9 cellular contexts compared by ENCODE assay signal in the genomic region with DNA sequence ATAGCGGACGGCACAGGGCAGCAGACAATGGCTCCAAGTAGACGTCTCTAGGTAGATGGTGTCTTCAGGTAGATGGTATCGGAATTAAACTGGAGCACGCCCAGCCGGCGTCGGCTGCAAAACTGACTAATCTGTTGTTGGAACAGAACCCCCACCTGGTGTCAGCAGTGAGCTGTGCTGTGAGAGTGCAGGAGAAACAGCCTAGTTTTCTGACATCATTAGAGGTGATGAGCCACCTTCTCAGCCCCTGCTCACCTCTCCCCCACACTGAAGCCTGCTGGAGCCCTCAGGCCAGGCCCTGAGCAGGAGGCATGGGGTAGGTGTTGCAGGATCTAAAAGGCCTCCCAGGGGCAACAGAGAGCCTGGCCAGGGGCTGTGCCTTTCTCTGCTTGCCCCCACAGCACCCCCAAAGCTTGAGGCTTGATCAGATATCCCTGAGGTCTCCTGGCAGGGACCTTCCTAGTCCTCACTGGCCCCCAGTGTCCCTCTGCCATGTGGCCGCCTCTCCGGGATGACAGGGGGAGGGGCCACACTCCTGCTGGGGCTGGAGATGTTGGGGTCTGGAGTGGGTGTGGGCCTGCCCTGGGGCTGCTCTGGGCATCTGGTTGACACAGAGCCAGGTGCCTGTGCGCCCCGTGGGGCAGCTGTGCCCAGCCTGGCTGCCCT. TPM values are rescaled to one million over a fixed set of nuclear protein-coding genes. Genes with fewer than 3 reads are reported as not detected.
DNase-seq lines count a peak whose midpoint lies in the region; ATAC-seq and TF ChIP-seq lines count a peak whose summit lies in the region.
"Had no signal": no experiment of that assay in that cellular context is flagged by ENCODE, and none has a peak within 500 bp of the region (broad histone marks: within the 10 kb centered on the region; RNA-seq: fewer than 3 reads in every experiment).

No MANE protein-coding gene starts in this region.

- no peak overlapping the region for H2AFZ ChIP-seq in GM23338

- no peak overlapping the region for H3K27ac ChIP-seq in GM23338 (ENCODE audit: low read depth)
- H3K27ac ChIP-seq: ovary had no signal

- H3K4me1 ChIP-seq in BE2C (peaks cover 12% of the 10 kb centered on the region), GM23338 (ENCODE audit: insufficient read depth) (no peaks in the 10 kb centered on the region)

- no peaks in the 10 kb centered on the region for H3K9me2 ChIP-seq in GM23338 (ENCODE audit: insufficient read depth)

- DNase-seq in BE2C (peak; percentile 52), GM23338 (ENCODE audit: low spot score) (peak; percentile 59), kidney glomerular epithelial cell (lab: John Stamatoyannopoulos, UW) (peak; percentile 75)
- DNase-seq in activated naive CD8-positive, alpha-beta T cell treated with anti-CD3 and anti-CD28 coated beads, Interleukin-2, amount 10 ng/mL, durations not matched to agents 7 days and 5 days = no peak
- peak; percentile 39 to 53 for DNase-seq in stimulated activated CD8-positive, alpha-beta memory T cell treated with anti-CD3 and anti-CD28 coated beads, Interleukin-4, amount 100 ng/mL, for 4 hours (ENCODE audit: low read depth in 2 of 2, low spot score in 1 of 2)

- H3K36me3 Mint-ChIP-seq in GM23338 (ENCODE audit: low read depth) = no peaks in the 10 kb centered on the region
- H3K36me3 Mint-ChIP-seq in activated naive CD8-positive, alpha-beta T cell treated with anti-CD3 and anti-CD28 coated beads, Interleukin-2, amount 10 ng/mL, durations not matched to agents 7 days and 5 days = no peaks in the 10 kb centered on the region

- H3F3A ChIP-seq in GM23338 (replicated peaks; ENCODE audit: low read depth) = no peaks in the 10 kb centered on the region

- H4K20me1 ChIP-seq in GM23338 (replicated peaks; ENCODE audit: insufficient read depth) = no peaks in the 10 kb centered on the region

- no peak overlapping the region for H3K27ac Mint-ChIP-seq in GM23338
- no peak overlapping the region for H3K27ac Mint-ChIP-seq in activated naive CD8-positive, alpha-beta T cell treated with anti-CD3 and anti-CD28 coated beads, Interleukin-2, amount 10 ng/mL, durations not matched to agents 7 days and 5 days

- H3K27me3 ChIP-seq in BE2C (no peaks in the 10 kb centered on the region), GM23338 (ENCODE audit: insufficient read depth) (no peaks in the 10 kb centered on the region)
- H3K27me3 ChIP-seq: ovary had no signal

- H3K36me3 ChIP-seq in BE2C (no peaks in the 10 kb centered on the region), GM23338 (ENCODE audit: insufficient read depth) (no peaks in the 10 kb centered on the region)
- H3K36me3 ChIP-seq: ovary had no signal

- no peaks in the 10 kb centered on the region for H3K9me3 ChIP-seq in BE2C
- H3K9me3 ChIP-seq: ovary had no signal

- H3K4me3 Mint-ChIP-seq in GM23338 = no peak overlapping the region
- H3K4me3 Mint-ChIP-seq in activated naive CD8-positive, alpha-beta T cell treated with anti-CD3 and anti-CD28 coated beads, Interleukin-2, amount 10 ng/mL, durations not matched to agents 7 days and 5 days = no peak overlapping the region

- no peak overlapping the region for H3K4me2 ChIP-seq in GM23338

- peaks cover 8% of the 10 kb centered on the region for H3K27me3 Mint-ChIP-seq in GM23338 (ENCODE audit: insufficient read depth, low read depth, poor library complexity)
- H3K27me3 Mint-ChIP-seq in activated naive CD8-positive, alpha-beta T cell treated with anti-CD3 and anti-CD28 coated beads, Interleukin-2, amount 10 ng/mL, durations not matched to agents 7 days and 5 days = peaks cover 27% of the 10 kb centered on the region

- POLR2A ChIA-PET in activated naive CD8-positive, alpha-beta T cell treated with anti-CD3 and anti-CD28 coated beads, Interleukin-2, amount 10 ng/mL, durations not matched to agents 7 days and 5 days (lab: Charles Lee) = interaction anchor here (0.6 to 1.4 kb wide), 2 partner anchors 12 to 60 kb away, joined by 3 read pairs; no protein-coding TSS in a partner anchor

- ATAC-seq in GM23338 (peak; percentile 82), SK-N-SH treated with all-trans-retinoic acid at 6 μM for 48 hours (peak; percentile 63), GM19397 (IDR thresholded peaks at IDR 0.05; ENCODE audit: unreplicated experiment) (no peak), HG03139 (IDR thresholded peaks at IDR 0.05; ENCODE audit: unreplicated experiment) (no peak)
- peak; percentile 87 for ATAC-seq in activated naive CD8-positive, alpha-beta T cell treated with anti-CD3 and anti-CD28 coated beads, Interleukin-2, amount 10 ng/mL, durations not matched to agents 7 days and 5 days (ENCODE audit: low read depth)

- H3K4me1 Mint-ChIP-seq in GM23338 = no peaks in the 10 kb centered on the region; the same call in 2 of the 3 replicates
- no peaks in the 10 kb centered on the region for H3K4me1 Mint-ChIP-seq in activated naive CD8-positive, alpha-beta T cell treated with anti-CD3 and anti-CD28 coated beads, Interleukin-2, amount 10 ng/mL, durations not matched to agents 7 days and 5 days

- no peaks in the 10 kb centered on the region for H3K9me3 Mint-ChIP-seq in GM23338
- H3K9me3 Mint-ChIP-seq in activated naive CD8-positive, alpha-beta T cell treated with anti-CD3 and anti-CD28 coated beads, Interleukin-2, amount 10 ng/mL, durations not matched to agents 7 days and 5 days = no peaks in the 10 kb centered on the region

- H3K4me3 ChIP-seq in BE2C (ENCODE audit: low read depth, low read length) (no peak overlapping the region), GM23338 (no peak overlapping the region)
- H3K4me3 ChIP-seq: ovary had no signal

- TF ChIP-seq CTCF in BE2C (IDR thresholded peaks at IDR 0.05; ENCODE audit: low read depth, low read length) (peak; percentile 56), GM23338 (conservative IDR thresholded peaks at IDR 0.05; ENCODE audit: low read depth in 2 of 2) (peak; percentile 37 to 69)

- H3K79me2 ChIP-seq in GM23338 (replicated peaks; ENCODE audit: insufficient read depth) = no peaks in the 10 kb centered on the region

TF ChIP-seq in GM23338, 12 proteins besides CTCF, POLR2A, EP300 and RAD21 (continues in another document):
- TF ChIP-seq NANOG (IDR thresholded peaks at IDR 0.05; ENCODE audit: borderline replicate concordance) = no peak

TF ChIP-seq in SK-N-SH treated with all-trans-retinoic acid at 6 μM for 48 hours, 23 proteins besides CTCF, POLR2A, EP300 and RAD21 (continues in another document):
- TF ChIP-seq, protein P1, sequence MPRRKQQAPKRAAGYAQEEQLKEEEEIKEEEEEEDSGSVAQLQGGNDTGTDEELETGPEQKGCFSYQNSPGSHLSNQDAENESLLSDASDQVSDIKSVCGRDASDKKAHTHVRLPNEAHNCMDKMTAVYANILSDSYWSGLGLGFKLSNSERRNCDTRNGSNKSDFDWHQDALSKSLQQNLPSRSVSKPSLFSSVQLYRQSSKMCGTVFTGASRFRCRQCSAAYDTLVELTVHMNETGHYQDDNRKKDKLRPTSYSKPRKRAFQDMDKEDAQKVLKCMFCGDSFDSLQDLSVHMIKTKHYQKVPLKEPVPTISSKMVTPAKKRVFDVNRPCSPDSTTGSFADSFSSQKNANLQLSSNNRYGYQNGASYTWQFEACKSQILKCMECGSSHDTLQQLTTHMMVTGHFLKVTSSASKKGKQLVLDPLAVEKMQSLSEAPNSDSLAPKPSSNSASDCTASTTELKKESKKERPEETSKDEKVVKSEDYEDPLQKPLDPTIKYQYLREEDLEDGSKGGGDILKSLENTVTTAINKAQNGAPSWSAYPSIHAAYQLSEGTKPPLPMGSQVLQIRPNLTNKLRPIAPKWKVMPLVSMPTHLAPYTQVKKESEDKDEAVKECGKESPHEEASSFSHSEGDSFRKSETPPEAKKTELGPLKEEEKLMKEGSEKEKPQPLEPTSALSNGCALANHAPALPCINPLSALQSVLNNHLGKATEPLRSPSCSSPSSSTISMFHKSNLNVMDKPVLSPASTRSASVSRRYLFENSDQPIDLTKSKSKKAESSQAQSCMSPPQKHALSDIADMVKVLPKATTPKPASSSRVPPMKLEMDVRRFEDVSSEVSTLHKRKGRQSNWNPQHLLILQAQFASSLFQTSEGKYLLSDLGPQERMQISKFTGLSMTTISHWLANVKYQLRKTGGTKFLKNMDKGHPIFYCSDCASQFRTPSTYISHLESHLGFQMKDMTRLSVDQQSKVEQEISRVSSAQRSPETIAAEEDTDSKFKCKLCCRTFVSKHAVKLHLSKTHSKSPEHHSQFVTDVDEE (CRISPR knock-in tag; IDR thresholded peaks at IDR 0.05) = no peak
- TF ChIP-seq ESRRG (CRISPR knock-in tag; IDR thresholded peaks at IDR 0.05) = no peak
- TF ChIP-seq CSDC2 (CRISPR knock-in tag; IDR thresholded peaks at IDR 0.05) = no peak
- no peak for TF ChIP-seq ZFP3 (CRISPR knock-in tag; IDR thresholded peaks at IDR 0.05)

RNA-seq across cellular contexts. Expression of a gene that starts 6.9 kb away (rescaled TPM):
- 7.6 TPM for polyA plus RNA-seq in BE2C (2012; ENCODE audit: insufficient read depth, insufficient read length, low read depth)
- 39.6 and 48.9 TPM in 2 replicates for total RNA-seq in GM23338 (2014; rRNA removed; shearing (Covaris generic))
- 4.6 and 5.2 TPM in 2 replicates for polyA plus RNA-seq in GM23338 (2016; fragmentation: Nextera tagmentation; extraction: Ambion mirVana)
- 100 to 1,000 TPM; 118 to 128 TPM for total RNA-seq in activated naive CD8-positive, alpha-beta T cell treated with anti-CD3 and anti-CD28 coated beads, Interleukin-2, amount 10 ng/mL, durations not matched to agents 7 days and 5 days

RNA-seq across cellular contexts. Expression of a gene that starts 27.0 kb away (rescaled TPM):
- not detected for polyA plus RNA-seq in BE2C (2012; ENCODE audit: insufficient read depth, insufficient read length, low read depth)
- 5.3 and 6.5 TPM in 2 replicates for total RNA-seq in GM23338 (2014; rRNA removed; shearing (Covaris generic))
- polyA plus RNA-seq in GM23338 (2016; fragmentation: Nextera tagmentation; extraction: Ambion mirVana) = 3.4 and 3.5 TPM in 2 replicates
- under 1 TPM; 0.48 to 0.55 TPM for total RNA-seq in activated naive CD8-positive, alpha-beta T cell treated with anti-CD3 and anti-CD28 coated beads, Interleukin-2, amount 10 ng/mL, durations not matched to agents 7 days and 5 days

RNA-seq across cellular contexts. Expression of a gene that starts 33.4 kb away (rescaled TPM):
- polyA plus RNA-seq in BE2C (2012; ENCODE audit: insufficient read depth, insufficient read length, low read depth) = not detected
- total RNA-seq in GM23338 (2014; rRNA removed; shearing (Covaris generic)) = 0.50 and 0.59 TPM in 2 replicates
- 0.23 TPM in 1 of 2 replicates, not detected in the other for polyA plus RNA-seq in GM23338 (2016; fragmentation: Nextera tagmentation; extraction: Ambion mirVana)
- total RNA-seq in activated naive CD8-positive, alpha-beta T cell treated with anti-CD3 and anti-CD28 coated beads, Interleukin-2, amount 10 ng/mL, durations not matched to agents 7 days and 5 days = not detected
- total RNA-seq: ovary had no signal
- polyA plus RNA-seq: ovary had no signal

RNA-seq across cellular contexts. Expression of a gene that starts 43.8 kb away (rescaled TPM):
- 1.2 TPM for polyA plus RNA-seq in BE2C (2012; ENCODE audit: insufficient read depth, insufficient read length, low read depth)
- 0.28 TPM in 1 of 2 replicates, not detected in the other for total RNA-seq in GM23338 (2014; rRNA removed; shearing (Covaris generic))
- 0.07 TPM in 1 of 2 replicates, not detected in the other for polyA plus RNA-seq in GM23338 (2016; fragmentation: Nextera tagmentation; extraction: Ambion mirVana)
- under 1 TPM; 0.11 to 0.31 TPM for total RNA-seq in activated naive CD8-positive, alpha-beta T cell treated with anti-CD3 and anti-CD28 coated beads, Interleukin-2, amount 10 ng/mL, durations not matched to agents 7 days and 5 days

RNA-seq across cellular contexts. Expression of a gene that starts 46.0 kb away (rescaled TPM):
- polyA plus RNA-seq in BE2C (2012; ENCODE audit: insufficient read depth, insufficient read length, low read depth) = 21.2 TPM
- 19.3 and 20.6 TPM in 2 replicates for total RNA-seq in GM23338 (2014; rRNA removed; shearing (Covaris generic))
- polyA plus RNA-seq in GM23338 (2016; fragmentation: Nextera tagmentation; extraction: Ambion mirVana) = 4.4 and 4.9 TPM in 2 replicates
- 10 to 100 TPM; 20.5 to 21.6 TPM for total RNA-seq in activated naive CD8-positive, alpha-beta T cell treated with anti-CD3 and anti-CD28 coated beads, Interleukin-2, amount 10 ng/mL, durations not matched to agents 7 days and 5 days

Comparison
In these comparisons a context has a peak if more than half of its experiments do, and no peak if none do; other contexts are left out.
1. ATAC-seq: peak in GM23338 (single experiment), SK-N-SH treated with all-trans-retinoic acid at 6 μM for 48 hours (single experiment) and activated naive CD8-positive, alpha-beta T cell treated with anti-CD3 and anti-CD28 coated beads, Interleukin-2, amount 10 ng/mL, durations not matched to agents 7 days and 5 days (single experiment); none in GM19397 (single experiment) and HG03139 (single experiment).